7 cellular contexts compared by ENCODE assay signal in the genomic region with DNA sequence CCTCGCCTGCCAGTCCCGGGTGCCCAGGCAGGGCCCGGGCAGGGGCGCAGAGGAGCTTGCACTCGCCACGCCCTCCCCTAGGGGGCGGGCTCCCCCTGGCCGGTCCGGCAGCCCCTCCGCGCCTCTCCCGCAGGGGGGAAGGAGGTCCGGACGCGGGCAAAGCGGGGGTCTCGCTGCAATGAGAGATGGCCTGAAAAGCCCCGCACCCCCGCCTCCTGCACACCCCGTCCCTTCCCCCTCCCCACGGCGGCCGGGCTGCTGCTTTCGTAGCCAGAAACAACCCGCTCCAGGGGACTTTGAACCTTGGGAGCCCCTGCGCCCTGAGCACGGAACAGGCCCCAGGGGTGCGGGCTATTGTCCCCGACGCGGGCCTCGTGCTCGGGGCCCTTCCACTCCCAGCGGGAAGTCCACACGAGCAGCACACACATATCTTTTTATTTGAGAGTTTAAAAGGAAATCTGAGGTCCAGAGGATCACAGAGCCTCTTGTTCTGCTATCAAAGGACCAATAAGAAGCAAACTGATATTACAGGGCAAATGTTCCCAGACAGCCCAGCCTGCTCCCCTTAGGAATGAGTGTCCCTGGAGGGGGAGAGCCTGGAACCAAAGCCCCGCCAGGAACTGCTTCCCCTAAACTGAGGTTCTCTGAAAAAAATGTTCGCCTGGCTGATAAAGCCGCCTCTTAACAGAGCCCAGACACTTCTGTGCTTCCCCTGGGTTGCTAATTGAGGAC. TPM values are rescaled to one million over a fixed set of nuclear protein-coding genes. Genes with fewer than 3 reads are reported as not detected.
DNase-seq lines count a peak whose midpoint lies in the region; ATAC-seq and TF ChIP-seq lines count a peak whose summit lies in the region.

No MANE protein-coding gene starts in this region.

- no peak overlapping the region for H3K4me3 Mint-ChIP-seq in activated CD8-positive, alpha-beta T cell treated with anti-CD3 and anti-CD28 coated beads for 36 hours
- peak overlapping the region; percentile 75 for H3K4me3 Mint-ChIP-seq in neural crest cell

- peaks cover 49 to 60% (median 55%) of the 10 kb centered on the region in 3 donors for H3K4me1 ChIP-seq in esophagus squamous epithelium

- intact Hi-C loops in activated CD8-positive, alpha-beta T cell treated with anti-CD3 and anti-CD28 coated beads for 36 hours (cut with micrococcal nuclease): loop anchor here (10.0 kb wide), 1 partner anchor 100 kb away; no protein-coding TSS in a partner anchor
- intact Hi-C loops in esophagus squamous epithelium (cut with DNase I): loop anchor here (5.0 kb wide), 1 partner anchor 48 kb away; the partner anchor contains the start of gene CBX8

- DNase-seq in ELF-1 (ENCODE audit: low read depth, low spot score) (peak; percentile 41), Kasumi-1 (lab: John Stamatoyannopoulos, UW) (peak; percentile 13 to 79), esophagus squamous epithelium (lab: John Stamatoyannopoulos, UW) (no peak), neural crest cell (ENCODE audit: low read depth, low spot score) (peak; percentile 63)
- peak; percentile 57 for DNase-seq in activated CD8-positive, alpha-beta T cell treated with anti-CD3 and anti-CD28 coated beads for 36 hours

- TF ChIP-seq CTCF in activated CD8-positive, alpha-beta T cell treated with anti-CD3 and anti-CD28 coated beads for 36 hours (IDR thresholded peaks at IDR 0.05): peak; percentile 92
- TF ChIP-seq CTCF in esophagus squamous epithelium (IDR thresholded peaks at IDR 0.05) (peak; percentile 32 to 72 (median 44)), neural crest cell (conservative IDR thresholded peaks at IDR 0.05) (peak; percentile 79)

- no peaks in the 10 kb centered on the region for H3K9me3 ChIP-seq in esophagus squamous epithelium

- H3K27ac Mint-ChIP-seq in activated CD8-positive, alpha-beta T cell treated with anti-CD3 and anti-CD28 coated beads for 36 hours: no peak overlapping the region
- no peak overlapping the region for H3K27ac Mint-ChIP-seq in neural crest cell (ENCODE audit: unreplicated experiment)

- H3K27me3 Mint-ChIP-seq in activated CD8-positive, alpha-beta T cell treated with anti-CD3 and anti-CD28 coated beads for 36 hours: peaks cover 43% of the 10 kb centered on the region
- peaks cover 63% of the 10 kb centered on the region for H3K27me3 Mint-ChIP-seq in neural crest cell (ENCODE audit: low read depth)

- POLR2A ChIA-PET in activated CD8-positive, alpha-beta T cell treated with anti-CD3 and anti-CD28 coated beads for 36 hours (lab: Charles Lee): interaction anchor here (0.6 to 1.1 kb wide), 2 partner anchors 30 to 270 kb away, joined by 3 read pairs; no protein-coding TSS in a partner anchor

- H3K4me1 Mint-ChIP-seq in activated CD8-positive, alpha-beta T cell treated with anti-CD3 and anti-CD28 coated beads for 36 hours (ENCODE audit: low read depth): peaks cover 23% of the 10 kb centered on the region
- H3K4me1 Mint-ChIP-seq in neural crest cell: peaks cover 23% of the 10 kb centered on the region

- H3K9me3 Mint-ChIP-seq in activated CD8-positive, alpha-beta T cell treated with anti-CD3 and anti-CD28 coated beads for 36 hours: no peaks in the 10 kb centered on the region
- H3K9me3 Mint-ChIP-seq in neural crest cell: no peaks in the 10 kb centered on the region

- peak overlapping the region; percentile 32 to 76 (median 70) for H3K27ac ChIP-seq in esophagus squamous epithelium

- TF ChIP-seq POLR2A in esophagus squamous epithelium (IDR thresholded peaks at IDR 0.05): no peak

- 47 to 64% methylated on average over 3 of the region's 38 CpGs for WGBS in esophagus squamous epithelium, 2 donors

- no peaks in the 10 kb centered on the region for H3K36me3 ChIP-seq in esophagus squamous epithelium

- H3K36me3 Mint-ChIP-seq in activated CD8-positive, alpha-beta T cell treated with anti-CD3 and anti-CD28 coated beads for 36 hours (ENCODE audit: low read depth): no peaks in the 10 kb centered on the region
- H3K36me3 Mint-ChIP-seq in neural crest cell (ENCODE audit: low read depth): no peaks in the 10 kb centered on the region

- H3K27me3 ChIP-seq in esophagus squamous epithelium: peaks cover 21 to 96% (median 35%) of the 10 kb centered on the region in 4 donors

- CTCF ChIA-PET in activated CD8-positive, alpha-beta T cell treated with anti-CD3 and anti-CD28 coated beads for 36 hours (lab: Charles Lee): interaction anchor here (0.7 to 2.6 kb wide), 18 partner anchors 9 to 126 kb away, joined by 3 to 13 read pairs (median 5); no protein-coding TSS in a partner anchor

- peak overlapping the region; percentile 41 to 65 (median 57) for H3K4me3 ChIP-seq in esophagus squamous epithelium

- peak; percentile 70 for ATAC-seq in activated CD8-positive, alpha-beta T cell treated with anti-CD3 and anti-CD28 coated beads for 36 hours
- ATAC-seq in GM19023 (IDR thresholded peaks at IDR 0.05; ENCODE audit: unreplicated experiment) (no peak), GM18519 (IDR thresholded peaks at IDR 0.05; ENCODE audit: low FRiP score, unreplicated experiment) (no peak)

RNA-seq across cellular contexts. Expression of gene CBX4, which starts 5.8 kb away (rescaled TPM):
- total RNA-seq in activated CD8-positive, alpha-beta T cell treated with anti-CD3 and anti-CD28 coated beads for 36 hours: 10 to 100 TPM; 23.9 to 28.0 TPM
- total RNA-seq in esophagus squamous epithelium (10 to 100 TPM in 3 of 4 donors, 1 to 10 TPM in 1; 9.0 to 26.3 (median 17.1) TPM), neural crest cell (19.1 and 21.0 TPM in 2 replicates)

RNA-seq across cellular contexts. Expression of gene CBX8, which starts 48.2 kb away (rescaled TPM):
- 1 to 10 TPM; 7.0 to 9.4 TPM for total RNA-seq in activated CD8-positive, alpha-beta T cell treated with anti-CD3 and anti-CD28 coated beads for 36 hours
- total RNA-seq in esophagus squamous epithelium (1 to 10 TPM; 2.3 to 4.7 (median 2.6) TPM), neural crest cell (16.5 and 19.2 TPM in 2 replicates)
